In the genomic region with DNA sequence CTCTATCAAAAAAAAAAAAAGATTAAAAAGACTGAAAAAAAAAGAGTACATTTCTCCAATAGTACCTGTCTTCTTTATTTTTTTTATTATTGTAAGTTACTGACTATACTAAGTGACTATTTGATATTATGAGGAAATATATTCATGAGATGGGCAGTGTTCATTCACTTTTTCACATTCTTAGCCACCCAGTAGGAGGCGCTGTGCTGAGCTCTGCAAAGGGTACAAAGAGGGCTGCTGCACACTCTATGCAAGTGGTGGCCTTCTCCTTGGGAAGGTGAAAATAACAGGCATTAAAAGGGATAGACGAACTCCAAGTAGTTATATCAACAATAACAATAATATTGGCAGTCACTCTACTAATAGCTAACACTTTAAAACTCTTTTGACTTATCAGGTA, we compare ENCODE assay signal across 12 cellular contexts.
DNase-seq lines count a peak whose midpoint lies in the region; ATAC-seq and TF ChIP-seq lines count a peak whose summit lies in the region.
"Had no signal": no experiment of that assay in that cellular context is flagged by ENCODE, and none has a peak within 500 bp of the region (broad histone marks: within the 10 kb centered on the region; RNA-seq: fewer than 3 reads in every experiment).

No MANE protein-coding gene starts in this region.

- H3K9me3 Mint-ChIP-seq in chondrocyte (ENCODE audit: low read depth): no peaks in the 10 kb centered on the region

- no peak overlapping the region for H4K5ac ChIP-seq in IMR-90 (ENCODE audit: low read depth, low read length)

- no peak overlapping the region for H3K27ac ChIP-seq in IMR-90 (ENCODE audit: insufficient read depth, low read length)
- no peak overlapping the region for H3K27ac ChIP-seq in left lung
- H3K27ac ChIP-seq: esophagus squamous epithelium, thyroid gland had no signal

- BruUV-seq in IMR-90 (replicated peaks; lab: Mats Ljungman, UMichigan): no TSS peak

- CTCF ChIA-PET in IMR-90 (lab: Yijun Ruan, JAX): interaction anchor here (0.5 to 0.6 kb wide), 2 partner anchors 753 to 1429 kb away, joined by 3 to 4 read pairs; no protein-coding TSS in a partner anchor

- dilution Hi-C loops in IMR-90 (cut with HindIII; ENCODE audit: low sequenced_read_pairs, unreplicated experiment): no loop called here

- H2AK9ac ChIP-seq in IMR-90 (replicated peaks; ENCODE audit: low read depth, low read length, poor library complexity): no peak overlapping the region

- H3K18ac ChIP-seq in IMR-90 (ENCODE audit: low read depth, low read length): no peak overlapping the region

- POLR2A ChIA-PET in IMR-90 (lab: Charles Lee; ENCODE audit: unreplicated experiment): no interaction called here

- no peak overlapping the region for H4K8ac ChIP-seq in IMR-90 (ENCODE audit: low read depth in 2 of 2, low read length in 2 of 2)

- H3K36me3 Mint-ChIP-seq in chondrocyte (ENCODE audit: low read depth): no peaks in the 10 kb centered on the region

- H3K27me3 ChIP-seq in IMR-90 (ENCODE audit: control insufficient read depth, insufficient read depth, low read length) (no peaks in the 10 kb centered on the region), left lung (no peaks in the 10 kb centered on the region)
- H3K27me3 ChIP-seq: esophagus squamous epithelium, thyroid gland had no signal

- H3K27me3 Mint-ChIP-seq in chondrocyte (ENCODE audit: low read depth): peaks cover 22% of the 10 kb centered on the region

- H3K4me1 ChIP-seq in IMR-90 (ENCODE audit: control insufficient read depth, insufficient read depth, low read length): no peaks in the 10 kb centered on the region
- H3K4me1 ChIP-seq in left lung: no peaks in the 10 kb centered on the region
- H3K4me1 ChIP-seq: esophagus squamous epithelium, thyroid gland had no signal

- no peak for TF ChIP-seq RAD21 in IMR-90 (IDR thresholded peaks at IDR 0.05; ENCODE audit: low read length)

- H2BK15ac ChIP-seq in IMR-90 (ENCODE audit: low read depth, low read length): no peak overlapping the region

- no peak overlapping the region for H3K4ac ChIP-seq in IMR-90 (ENCODE audit: low read depth, low read length)

- H3K27ac Mint-ChIP-seq in chondrocyte (ENCODE audit: unreplicated experiment): peak overlapping the region; percentile 42

- no peak overlapping the region for H3K56ac ChIP-seq in IMR-90 (ENCODE audit: extremely low read depth, insufficient read depth, low read length)

- H3K23ac ChIP-seq in IMR-90 (ENCODE audit: low read depth, low read length): no peak overlapping the region

- intact Hi-C loops in IMR-90 (cut with micrococcal nuclease): no loop called here
- intact Hi-C loops in left lung (cut with DNase I): no loop called here

- no peak overlapping the region for H3K14ac ChIP-seq in IMR-90 (replicated peaks; ENCODE audit: low read depth, low read length)

- H3K9ac ChIP-seq in IMR-90 (ENCODE audit: low read depth, low read length): no peak overlapping the region

- no peaks in the 10 kb centered on the region for H3K9me1 ChIP-seq in IMR-90 (ENCODE audit: insufficient read depth, low read length)

- no peak for ATAC-seq in IMR-90 (ENCODE audit: low read depth)
- ATAC-seq in HG03469 (IDR thresholded peaks at IDR 0.05; ENCODE audit: unreplicated experiment): no peak
- ATAC-seq in left lung: no peak
- ATAC-seq: left colon had no signal

- TF ChIP-seq POLR2A in IMR-90 (IDR thresholded peaks at IDR 0.05; ENCODE audit: low read depth, low read length): no peak

- H3K36me3 ChIP-seq in IMR-90 (ENCODE audit: control insufficient read depth, insufficient read depth, low read length): no peaks in the 10 kb centered on the region
- no peaks in the 10 kb centered on the region for H3K36me3 ChIP-seq in left lung
- H3K36me3 ChIP-seq: esophagus squamous epithelium, thyroid gland had no signal

- no peaks in the 10 kb centered on the region for H3K9me3 ChIP-seq in IMR-90 (ENCODE audit: control insufficient read depth, insufficient read depth, low read length)
- H3K9me3 ChIP-seq in left lung: no peaks in the 10 kb centered on the region
- H3K9me3 ChIP-seq: esophagus squamous epithelium, thyroid gland had no signal

- H3K4me3 ChIP-seq in GM12864 (ENCODE audit: low read depth, low read length) (no peak overlapping the region), IMR-90 (ENCODE audit: insufficient read depth, low read depth, low read length) (no peak overlapping the region), left lung (no peak overlapping the region)
- H3K4me3 ChIP-seq: esophagus squamous epithelium, thyroid gland had no signal

- H3K4me2 ChIP-seq in IMR-90 (ENCODE audit: low read depth, low read length): no peak overlapping the region

- DNase-seq in ACHN (peak; percentile 19), GM12864 (ENCODE audit: low read depth) (no peak), IMR-90 (no peak), chondrocyte (ENCODE audit: low spot score) (no peak), left lung (no peak), amniotic stem cell (lab: John Stamatoyannopoulos, UW) (no peak), MV-4-11 (lab: John Stamatoyannopoulos, UW) (no peak)
- DNase-seq: esophagus squamous epithelium, left colon, NCI-H2227 treated with DMSO at 0.1 percent for 48 hours, thyroid gland had no signal

- no peak overlapping the region for H2BK5ac ChIP-seq in IMR-90 (ENCODE audit: low read depth, low read length, poor library complexity, severe bottlenecking)

- in situ Hi-C loops in ACHN (cut with HindIII; ENCODE audit: low pct_ligation_motif_present, low pct_unique_long_range_greater_than_20kb, low sequenced_read_pairs): no loop called here
- in situ Hi-C loops in IMR-90 (cut with MboI; ENCODE audit: low sequenced_read_pairs): no loop called here

- no peak overlapping the region for H2AK5ac ChIP-seq in IMR-90 (ENCODE audit: low read depth, low read length)

- H3K79me1 ChIP-seq in IMR-90 (ENCODE audit: low read depth in 1 of 2, low read length in 2 of 2): no peaks in the 10 kb centered on the region

- H4K20me1 ChIP-seq in IMR-90 (ENCODE audit: insufficient read depth, low read length): no peaks in the 10 kb centered on the region

- no peak overlapping the region for H2BK120ac ChIP-seq in IMR-90 (ENCODE audit: low read depth, low read length)

- TF ChIP-seq CTCF in GM12864 (IDR thresholded peaks at IDR 0.05; ENCODE audit: low read depth, low read length, missing control alignments): peak; percentile 67
- TF ChIP-seq CTCF in IMR-90 (conservative IDR thresholded peaks at IDR 0.05; ENCODE audit: low read depth, low read length): peak; percentile 14; the same call in 1 of the 2 replicates
- TF ChIP-seq CTCF in chondrocyte (IDR thresholded peaks at IDR 0.05): peak; percentile 44
- TF ChIP-seq CTCF in left lung (IDR thresholded peaks at IDR 0.05): no peak

- no peak overlapping the region for H4K91ac ChIP-seq in IMR-90 (ENCODE audit: insufficient read depth, low read depth, low read length)

- no peaks in the 10 kb centered on the region for H3K4me1 Mint-ChIP-seq in chondrocyte (ENCODE audit: low read depth)

- H3K4me3 Mint-ChIP-seq in chondrocyte (ENCODE audit: unreplicated experiment): no peak overlapping the region

- no CpG with 5 or more reads among the region's 2 CpGs for WGBS in IMR-90 (ENCODE audit: extremely low coverage in 2 of 2, insufficient read length in 1 of 2), 2 experiments

- H2BK20ac ChIP-seq in IMR-90 (ENCODE audit: low read depth, low read length): no peak overlapping the region

- no peak overlapping the region for H2AFZ ChIP-seq in IMR-90 (replicated peaks; ENCODE audit: low read length, poor library complexity)

TF ChIP-seq in IMR-90, 13 proteins besides CTCF, POLR2A, EP300 and RAD21:
- TF ChIP-seq FOS (IDR thresholded peaks at IDR 0.05; ENCODE audit: low read depth, low read length) (no peak), RCOR1 (IDR thresholded peaks at IDR 0.05; ENCODE audit: insufficient replicate concordance, low read length) (no peak)

Comparison
In these comparisons a context has a peak if more than half of its experiments do, and no peak if none do; other contexts are left out.
1. CTCF ChIP-seq: peak in GM12864 (single experiment), IMR-90 (single experiment) and chondrocyte (single experiment); none in left lung (0 of 2).